22 cellular contexts compared by ENCODE assay signal in genomic region chr14:71429900-71430299, GRCh38.
DNase-seq lines count a peak whose midpoint lies in the region; ATAC-seq, FAIRE-seq and TF ChIP-seq lines count a peak whose summit lies in the region.
"Had no signal": no experiment of that assay in that cellular context is flagged by ENCODE, and none has a peak within 500 bp of the region (broad histone marks: within the 10 kb centered on the region; RNA-seq: fewer than 3 reads in every experiment).

No MANE protein-coding gene starts in this region.

- H2BK5ac ChIP-seq in mesendoderm (ENCODE audit: low read length): no peak overlapping the region

- H4K5ac ChIP-seq in mesendoderm (ENCODE audit: low read length): no peak overlapping the region

- H3K56ac ChIP-seq in mesendoderm (ENCODE audit: low read length): no peak overlapping the region

- H3K4me1 ChIP-seq in mesendoderm (ENCODE audit: control insufficient read depth, low read depth, low read length): peaks cover 2% of the 10 kb centered on the region
- H3K4me1 ChIP-seq: A549, BE2C had no signal

- H2BK120ac ChIP-seq in mesendoderm (ENCODE audit: low read depth, low read length): no peak overlapping the region

- no peak overlapping the region for H2BK15ac ChIP-seq in mesendoderm (replicated peaks; ENCODE audit: low read depth)

- no peaks in the 10 kb centered on the region for H3K79me2 ChIP-seq in mesendoderm (ENCODE audit: control insufficient read depth, insufficient read depth, low read length)

- H3K27me3 ChIP-seq in mesendoderm (ENCODE audit: insufficient read depth, low read length, poor library complexity): no peaks in the 10 kb centered on the region
- H3K27me3 ChIP-seq: BE2C; BLaER1 treated with 17β-estradiol and CSF1 and Interleukin-3, amounts not matched to agents 10 nM and 100 nM had no signal

- no peak overlapping the region for H3K9ac ChIP-seq in mesendoderm (ENCODE audit: low read length)
- H3K9ac ChIP-seq: BLaER1 treated with 17β-estradiol and CSF1 and Interleukin-3, amounts not matched to agents 10 nM and 100 nM had no signal

- no peak for TF ChIP-seq POLR2A in GM12891 (IDR thresholded peaks at IDR 0.05; ENCODE audit: low read depth, low read length)

- no peak overlapping the region for H3K23ac ChIP-seq in mesendoderm (ENCODE audit: low read length)

- H3K27ac ChIP-seq in mesendoderm (ENCODE audit: low read depth, low read length): no peak overlapping the region
- H3K27ac ChIP-seq: A549; BLaER1 treated with 17β-estradiol and CSF1 and Interleukin-3, amounts not matched to agents 10 nM and 100 nM had no signal

- H3K36me3 ChIP-seq in mesendoderm (ENCODE audit: control insufficient read depth, insufficient read depth, low read length): no peaks in the 10 kb centered on the region
- H3K36me3 ChIP-seq: BE2C had no signal

- H4K8ac ChIP-seq in mesendoderm (ENCODE audit: low read depth, low read length): no peak overlapping the region

- DNase-seq in GM12891 (ENCODE audit: insufficient read length, low spot score): no peak
- no peak for DNase-seq in GM19239 (ENCODE audit: insufficient read length, low spot score)
- peak; percentile 70 for DNase-seq in NCI-H69 (lab: John Stamatoyannopoulos, UW)
- peak; percentile 22 for DNase-seq in mesendoderm
- no peak for DNase-seq in MV-4-11 (lab: John Stamatoyannopoulos, UW)
- DNase-seq in amygdala (lab: John Stamatoyannopoulos, UW): no peak
- no peak for DNase-seq in DMS 273 (lab: John Stamatoyannopoulos, UW; ENCODE audit: unreplicated experiment)
- DNase-seq: 8988T; ACHN; AML-193; BE2C; CD4-positive, alpha-beta T cell; CD8-positive, alpha-beta memory T cell; DMS53; DMS79 treated with DMSO at 0.1 percent for 48 hours; H7 had no signal

- no peak for ATAC-seq in GM21390 (IDR thresholded peaks at IDR 0.05; ENCODE audit: unreplicated experiment)
- ATAC-seq: A549, HCT116 had no signal

- no peak overlapping the region for H3K4ac ChIP-seq in mesendoderm (ENCODE audit: low read depth, low read length)

- H3K4me2 ChIP-seq in mesendoderm (ENCODE audit: low read length): no peak overlapping the region
- H3K4me2 ChIP-seq: A549 had no signal

- no peak overlapping the region for H2AK5ac ChIP-seq in mesendoderm (ENCODE audit: low read length)

- FAIRE-seq in GM12891 (lab: Jason Lieb, UNC) (peak; percentile 55), GM19239 (lab: Jason Lieb, UNC) (peak; percentile 59)
- FAIRE-seq: A549, D721Med, G401.6 had no signal

- H3K79me1 ChIP-seq in mesendoderm (ENCODE audit: low read length): no peaks in the 10 kb centered on the region

- no peak overlapping the region for H3K18ac ChIP-seq in mesendoderm (ENCODE audit: low read length)

- no peak overlapping the region for H3K4me3 ChIP-seq in mesendoderm (ENCODE audit: low read length)
- H3K4me3 ChIP-seq: A549; BLaER1 treated with 17β-estradiol and CSF1 and Interleukin-3, amounts not matched to agents 10 nM and 100 nM had no signal

TF ChIP-seq in GM12891, 5 proteins besides CTCF, POLR2A, EP300 and RAD21:
- TF ChIP-seq TAF1 (IDR thresholded peaks at IDR 0.05; ENCODE audit: low read depth, low read length) (no peak), PAX5 (IDR thresholded peaks at IDR 0.05; ENCODE audit: insufficient read depth, low read length, severe bottlenecking) (no peak), POLR2AphosphoS5 (IDR thresholded peaks at IDR 0.05; ENCODE audit: low read depth, low read length) (no peak), SPI1 (IDR thresholded peaks at IDR 0.05; ENCODE audit: low read depth, low read length) (no peak), POU2F2 (IDR thresholded peaks at IDR 0.05; ENCODE audit: low read depth, low read length) (no peak)

Comparison
In these comparisons a context has a peak if more than half of its experiments do, and no peak if none do; other contexts are left out.
1. DNase-seq: peak in NCI-H69 (single experiment) and mesendoderm (single experiment); none in GM12891 (single experiment), GM19239 (single experiment), MV-4-11 (single experiment), amygdala (0 of 56) and DMS 273 (single experiment).